ENCODE assay signal across 1 cellular context in the genomic region with DNA sequence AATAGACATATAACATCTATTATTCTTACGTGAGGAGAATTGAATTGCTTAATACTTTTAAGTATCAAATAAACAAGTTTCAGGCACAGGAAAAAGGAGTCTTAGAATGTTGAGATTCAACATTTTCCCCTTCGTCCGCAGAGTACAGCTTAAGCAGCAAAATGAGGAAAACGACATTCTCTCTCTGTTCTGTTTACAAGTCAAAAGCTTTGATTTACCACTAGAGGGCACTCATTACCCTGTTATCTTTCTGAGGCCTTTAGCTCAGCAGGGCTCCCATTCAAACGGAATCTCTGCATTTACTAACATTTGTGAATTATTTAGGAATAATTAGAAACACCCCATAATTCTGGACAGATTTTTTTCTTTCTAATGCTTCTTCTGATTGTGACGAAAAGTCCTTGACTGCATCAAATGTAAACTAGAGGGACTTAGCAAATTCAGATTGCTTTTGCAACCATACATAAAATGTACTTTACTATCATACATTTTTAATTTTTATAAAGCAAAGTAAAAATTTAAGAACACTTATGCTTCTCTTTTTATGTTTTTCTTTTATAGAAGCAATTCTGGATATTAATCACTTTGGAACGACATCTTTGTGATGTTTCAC.
A peak's percentile ranks its signal among the peaks of the same experiment; 100 is the strongest.
TF ChIP-seq lines count a peak whose summit lies in the region.

No MANE protein-coding gene starts in this region.

TF ChIP-seq in GM23338, 12 proteins besides CTCF, POLR2A, EP300 and RAD21 (continued from another document):
- TF ChIP-seq, protein P1, sequence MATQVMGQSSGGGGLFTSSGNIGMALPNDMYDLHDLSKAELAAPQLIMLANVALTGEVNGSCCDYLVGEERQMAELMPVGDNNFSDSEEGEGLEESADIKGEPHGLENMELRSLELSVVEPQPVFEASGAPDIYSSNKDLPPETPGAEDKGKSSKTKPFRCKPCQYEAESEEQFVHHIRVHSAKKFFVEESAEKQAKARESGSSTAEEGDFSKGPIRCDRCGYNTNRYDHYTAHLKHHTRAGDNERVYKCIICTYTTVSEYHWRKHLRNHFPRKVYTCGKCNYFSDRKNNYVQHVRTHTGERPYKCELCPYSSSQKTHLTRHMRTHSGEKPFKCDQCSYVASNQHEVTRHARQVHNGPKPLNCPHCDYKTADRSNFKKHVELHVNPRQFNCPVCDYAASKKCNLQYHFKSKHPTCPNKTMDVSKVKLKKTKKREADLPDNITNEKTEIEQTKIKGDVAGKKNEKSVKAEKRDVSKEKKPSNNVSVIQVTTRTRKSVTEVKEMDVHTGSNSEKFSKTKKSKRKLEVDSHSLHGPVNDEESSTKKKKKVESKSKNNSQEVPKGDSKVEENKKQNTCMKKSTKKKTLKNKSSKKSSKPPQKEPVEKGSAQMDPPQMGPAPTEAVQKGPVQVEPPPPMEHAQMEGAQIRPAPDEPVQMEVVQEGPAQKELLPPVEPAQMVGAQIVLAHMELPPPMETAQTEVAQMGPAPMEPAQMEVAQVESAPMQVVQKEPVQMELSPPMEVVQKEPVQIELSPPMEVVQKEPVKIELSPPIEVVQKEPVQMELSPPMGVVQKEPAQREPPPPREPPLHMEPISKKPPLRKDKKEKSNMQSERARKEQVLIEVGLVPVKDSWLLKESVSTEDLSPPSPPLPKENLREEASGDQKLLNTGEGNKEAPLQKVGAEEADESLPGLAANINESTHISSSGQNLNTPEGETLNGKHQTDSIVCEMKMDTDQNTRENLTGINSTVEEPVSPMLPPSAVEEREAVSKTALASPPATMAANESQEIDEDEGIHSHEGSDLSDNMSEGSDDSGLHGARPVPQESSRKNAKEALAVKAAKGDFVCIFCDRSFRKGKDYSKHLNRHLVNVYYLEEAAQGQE (IDR thresholded peaks at IDR 0.05; ENCODE audit: unreplicated experiment), result no peak
- TF ChIP-seq STAT1 (IDR thresholded peaks at IDR 0.05; ENCODE audit: unreplicated experiment) (no peak), EZH2phosphoT487 (IDR thresholded peaks at IDR 0.05; ENCODE audit: unreplicated experiment) (no peak), POLR2AphosphoS5 (IDR thresholded peaks at IDR 0.05; ENCODE audit: low read depth) (no peak), NANOG (IDR thresholded peaks at IDR 0.05; ENCODE audit: borderline replicate concordance) (0 out of 2 replicates have a peak, but pooled peaks have one; percentile 13)
